In the genomic region with DNA sequence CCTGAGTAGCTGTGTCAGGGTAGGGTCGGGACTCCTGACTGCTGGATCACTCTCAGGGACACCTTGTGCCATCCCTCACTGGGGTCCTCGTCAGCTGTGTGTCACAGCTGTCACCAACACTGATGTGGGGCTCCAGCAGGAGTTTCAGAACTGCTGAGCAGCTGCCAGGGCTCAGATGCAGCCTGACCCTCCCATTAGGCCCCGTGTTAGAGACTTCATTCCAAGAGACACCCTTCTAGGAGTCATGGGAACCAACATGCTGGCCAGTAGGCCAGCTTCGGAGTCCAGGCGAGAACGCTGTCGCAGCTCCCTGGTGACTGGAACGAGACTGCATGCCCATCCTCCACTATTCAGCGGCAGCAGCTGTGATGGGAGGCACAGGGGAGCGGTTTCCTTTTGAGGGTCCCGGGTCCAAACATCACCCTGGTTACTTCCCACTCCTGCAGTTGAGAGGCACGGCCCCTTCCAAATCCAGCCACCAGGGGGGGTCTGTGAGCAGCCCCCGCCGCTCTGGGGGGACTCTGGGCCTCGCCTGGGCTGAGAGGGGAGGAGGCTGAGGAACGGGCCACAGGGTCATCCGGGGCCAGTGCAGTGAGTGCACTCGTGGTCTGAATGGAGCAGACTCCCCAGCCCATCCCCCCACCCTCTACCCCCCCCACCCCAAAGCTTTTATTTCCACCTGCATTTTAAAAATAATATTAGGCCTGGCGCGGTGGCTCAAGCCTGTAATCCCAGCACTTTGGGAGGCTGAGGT, we compare ENCODE assay signal across 9 cellular contexts. TPM values are rescaled to one million over a fixed set of nuclear protein-coding genes. Genes with fewer than 3 reads are reported as not detected.
A peak's percentile ranks its signal among the peaks of the same experiment; 100 is the strongest.
DNase-seq lines count a peak whose midpoint lies in the region; ATAC-seq and TF ChIP-seq lines count a peak whose summit lies in the region.
"Had no signal": no experiment of that assay in that cellular context is flagged by ENCODE, and none has a peak within 500 bp of the region (broad histone marks: within the 10 kb centered on the region; RNA-seq: fewer than 3 reads in every experiment).

No MANE protein-coding gene starts in this region.

- peaks cover 93% of the 10 kb centered on the region for H3K4me1 Mint-ChIP-seq in activated CD4-positive, alpha-beta T cell treated with anti-CD3 and anti-CD28 coated beads for 36 hours

- peak; percentile 11 for ATAC-seq in activated CD4-positive, alpha-beta T cell treated with anti-CD3 and anti-CD28 coated beads for 36 hours
- ATAC-seq in lung (ENCODE audit: insufficient read depth, low FRiP score) (peak; percentile 79), HG02840 (IDR thresholded peaks at IDR 0.05; ENCODE audit: low FRiP score, unreplicated experiment) (no peak), GM21367 (IDR thresholded peaks at IDR 0.05; ENCODE audit: unreplicated experiment) (no peak)

- H3K27ac Mint-ChIP-seq in activated CD4-positive, alpha-beta T cell treated with anti-CD3 and anti-CD28 coated beads for 36 hours: no peak overlapping the region
- H3K27ac Mint-ChIP-seq: dendritic cell treated with granulocyte-macrophage colony-stimulating factor and Interleukin-4, amounts not matched to agents 40 ng/mL and 50 ng/mL, for 4 days had no signal

- no peaks in the 10 kb centered on the region for H3K4me1 ChIP-seq in lung (ENCODE audit: control insufficient read depth in 2 of 2, insufficient read depth in 2 of 2, low read length in 2 of 2)

- no peak overlapping the region for H3K4me3 ChIP-seq in GM06990 (replicated peaks; ENCODE audit: low read depth, low read length)
- H3K4me3 ChIP-seq in choroid plexus epithelial cell (ENCODE audit: low read depth, low read length): no peak overlapping the region
- H3K4me3 ChIP-seq in lung: no peak overlapping the region

- H3K36me3 ChIP-seq in GM06990 (ENCODE audit: control insufficient read depth, insufficient read depth, low read length): no peaks in the 10 kb centered on the region
- no peaks in the 10 kb centered on the region for H3K36me3 ChIP-seq in lung (ENCODE audit: control insufficient read depth in 2 of 2, insufficient read depth in 2 of 2, low read length in 2 of 2)

- peaks cover 2% of the 10 kb centered on the region for H3K27me3 Mint-ChIP-seq in activated CD4-positive, alpha-beta T cell treated with anti-CD3 and anti-CD28 coated beads for 36 hours

- H3K9me3 ChIP-seq in lung (ENCODE audit: control insufficient read depth in 2 of 2, insufficient read depth in 1 of 2, low read length in 1 of 2): no peaks in the 10 kb centered on the region

- no peak overlapping the region for H3K4me3 Mint-ChIP-seq in activated CD4-positive, alpha-beta T cell treated with anti-CD3 and anti-CD28 coated beads for 36 hours
- H3K4me3 Mint-ChIP-seq: dendritic cell treated with granulocyte-macrophage colony-stimulating factor and Interleukin-4, amounts not matched to agents 40 ng/mL and 50 ng/mL, for 4 days had no signal

- DNase-seq in GM06990 (ENCODE audit: extremely low read depth, insufficient read length): peak; percentile 84
- DNase-seq in LoVo (ENCODE audit: low spot score): peak; percentile 54
- DNase-seq in activated CD4-positive, alpha-beta T cell treated with anti-CD3 and anti-CD28 coated beads for 36 hours: peak; percentile 84
- DNase-seq in choroid plexus epithelial cell (ENCODE audit: low read depth): peak; percentile 20
- peak; percentile 60 for DNase-seq in lung (ENCODE audit: low spot score)
- peak; percentile 91 for DNase-seq in stimulated activated CD8-positive, alpha-beta memory T cell treated with anti-CD3 and anti-CD28 coated beads, Interleukin-4, amount 100 ng/mL, for 48 hours

- H3K36me3 Mint-ChIP-seq in activated CD4-positive, alpha-beta T cell treated with anti-CD3 and anti-CD28 coated beads for 36 hours (ENCODE audit: low read depth): peaks cover 1% of the 10 kb centered on the region

- intact Hi-C loops in activated CD4-positive, alpha-beta T cell treated with anti-CD3 and anti-CD28 coated beads for 36 hours (cut with DNase I, micrococcal nuclease): no loop called here

- CTCF ChIA-PET in activated CD4-positive, alpha-beta T cell treated with anti-CD3 and anti-CD28 coated beads for 36 hours (lab: Charles Lee): interaction anchor here (0.6 to 7.3 kb wide), 21 partner anchors 12 to 95 kb away, joined by 3 to 106 read pairs (median 16); no protein-coding TSS in a partner anchor

- peak; percentile 93 for TF ChIP-seq CTCF in GM06990 (IDR thresholded peaks at IDR 0.05; ENCODE audit: insufficient read depth, low read length, poor library complexity, severe bottlenecking)
- peak; percentile 79 for TF ChIP-seq CTCF in choroid plexus epithelial cell (conservative IDR thresholded peaks at IDR 0.05; ENCODE audit: low read depth, low read length)
- TF ChIP-seq CTCF in lung (IDR thresholded peaks at IDR 0.05; ENCODE audit: control extremely low read depth, extremely low read depth): peak; percentile 68

- H3K27ac ChIP-seq in lung (ENCODE audit: low read depth in 1 of 2, low read length in 1 of 2): no peak overlapping the region

- H3K27me3 ChIP-seq in GM06990 (replicated peaks; ENCODE audit: control insufficient read depth, insufficient read depth, low read length): no peaks in the 10 kb centered on the region
- no peaks in the 10 kb centered on the region for H3K27me3 ChIP-seq in lung (ENCODE audit: control insufficient read depth, insufficient read depth)

- POLR2A ChIA-PET in activated CD4-positive, alpha-beta T cell treated with anti-CD3 and anti-CD28 coated beads for 36 hours (lab: Charles Lee): interaction anchor here (0.6 to 5.1 kb wide), 4 partner anchors 11 to 124 kb away, joined by 3 to 59 read pairs (median 4); a partner anchor contains a TSS

- H3K9me3 Mint-ChIP-seq in activated CD4-positive, alpha-beta T cell treated with anti-CD3 and anti-CD28 coated beads for 36 hours (ENCODE audit: low read depth): no peaks in the 10 kb centered on the region
- H3K9me3 Mint-ChIP-seq: dendritic cell treated with granulocyte-macrophage colony-stimulating factor and Interleukin-4, amounts not matched to agents 40 ng/mL and 50 ng/mL, for 4 days had no signal

- WGBS in lung, 2 donors: 34 to 36% methylated on average over 17 to 20 of the region's 20 CpGs

RNA-seq across cellular contexts. Expression of a gene that starts 12.6 kb away (rescaled TPM):
- 100 to 1,000 TPM in 1 of 2 experiments, 10 to 100 TPM in 1; 94.8 to 117 TPM for total RNA-seq in activated CD4-positive, alpha-beta T cell treated with anti-CD3 and anti-CD28 coated beads for 36 hours
- 1 to 10 TPM; 3.7 to 6.0 TPM for total RNA-seq in lung
- 1 to 10 TPM; 2.9 to 3.1 TPM for polyA plus RNA-seq in lung

Comparison
In these comparisons a context has a peak if more than half of its experiments do, and no peak if none do; other contexts are left out.
1. DNase-seq: peak in every context shown above with its lines; median percentile 91 in stimulated activated CD8-positive, alpha-beta memory T cell treated with anti-CD3 and anti-CD28 coated beads, Interleukin-4, amount 100 ng/mL, for 48 hours; 84 in GM06990; 84 in activated CD4-positive, alpha-beta T cell treated with anti-CD3 and anti-CD28 coated beads for 36 hours; 60 in lung; 54 in LoVo; 20 in choroid plexus epithelial cell.
2. ATAC-seq: peak in activated CD4-positive, alpha-beta T cell treated with anti-CD3 and anti-CD28 coated beads for 36 hours (single experiment) and lung (single experiment); none in HG02840 (single experiment) and GM21367 (single experiment).
3. RNA of a gene that starts 12.6 kb away (total RNA-seq): 94.8 to 117 TPM in activated CD4-positive, alpha-beta T cell treated with anti-CD3 and anti-CD28 coated beads for 36 hours; 3.7 to 6.0 TPM in lung; every median in the first group is over 10 times any median in the second.
4. Peak in every context shown above with its lines, with median percentiles within 50 percentile points of each other: CTCF ChIP-seq.